Comparison of ENCODE assay signal across 8 cellular contexts in genomic region chr2:240820014-240820606, GRCh38. TPM values are rescaled to one million over a fixed set of nuclear protein-coding genes. Genes with fewer than 3 reads are reported as not detected.
A peak's percentile ranks its signal among the peaks of the same experiment; 100 is the strongest.
DNase-seq lines count a peak whose midpoint lies in the region; ATAC-seq and TF ChIP-seq lines count a peak whose summit lies in the region.

KIF1A (minus strand) TSS chr2:240820219; CDS start chr2:240797752, 22,467 bp downstream.

- H3K4me3 ChIP-seq in ovary: no peak within 1 kb of the TSS

- TF ChIP-seq CTCF in ovary (IDR thresholded peaks at IDR 0.05): no peak

- peaks cover 0 to 4% of the 10 kb centered on the region in 2 donors for H3K9me3 ChIP-seq in ovary

- DNase-seq in NCI-H2029 (lab: John Stamatoyannopoulos, UW): peak; percentile 75
- DNase-seq in NCI-H2029 treated with DMSO at 0.1 percent for 48 hours (lab: John Stamatoyannopoulos, UW): no peak
- peak; percentile 93 for DNase-seq in NCI-H82 (lab: John Stamatoyannopoulos, UW)
- DNase-seq in globus pallidus (ENCODE audit: low spot score): peak; percentile 94
- DNase-seq in putamen (ENCODE audit: low spot score): peak; percentile 95
- DNase-seq in ovary: no peak
- no peak for DNase-seq in dermis blood vessel endothelial cell

- TF ChIP-seq EP300 in ovary (IDR thresholded peaks at IDR 0.05): no peak

- whole genome bisulfite sequencing in ovary, 3 donors: 1% methylated on average over 29 to 93 of the region's 93 CpGs

- no peak for ATAC-seq in GM19452 (IDR thresholded peaks at IDR 0.05; ENCODE audit: unreplicated experiment)

- no peak for TF ChIP-seq POLR2A in ovary (IDR thresholded peaks at IDR 0.05)

- H3K4me1 ChIP-seq in ovary (ENCODE audit: insufficient read depth): peaks cover 1% of the 10 kb centered on the region

- no peak within 1 kb of the TSS for H3K27ac ChIP-seq in ovary

- no peaks in the 10 kb centered on the region for H3K27me3 ChIP-seq in ovary

- no peaks in the 10 kb centered on the region for H3K36me3 ChIP-seq in ovary

- intact Hi-C loops in ovary (cut with DNase I): no loop called here

RNA-seq across cellular contexts. Expression of gene KIF1A, which starts in this region (rescaled TPM):
- 1 to 10 TPM in 6 of 7 donors, under 1 TPM in 1; 0.48 to 4.4 (median 1.7) TPM for total RNA-seq in ovary
- under 1 TPM; 0.85 to 0.93 TPM for polyA plus RNA-seq in ovary
- total RNA-seq in dermis blood vessel endothelial cell: 0.05 TPM in 1 of 2 replicates, not detected in the other

Comparison
In these comparisons a context has a peak if more than half of its experiments do, and no peak if none do; other contexts are left out.
1. DNase-seq: peak in NCI-H2029 (single experiment), NCI-H82 (single experiment), globus pallidus (single experiment) and putamen (single experiment); none in NCI-H2029 treated with DMSO at 0.1 percent for 48 hours (single experiment), ovary (0 of 5) and dermis blood vessel endothelial cell (single experiment).